In genomic region chr2:100924122-100924519, GRCh38 we compare ENCODE assay signal across 8 cellular contexts.
DNase-seq lines count a peak whose midpoint lies in the region; ATAC-seq and TF ChIP-seq lines count a peak whose summit lies in the region.

No MANE protein-coding gene starts in this region.

- CTCF ChIA-PET in RWPE1 (lab: Yijun Ruan, JAX) (interaction anchor here (0.6 kb wide), 1 partner anchor 150 kb away, joined by 4 read pairs; no protein-coding TSS in a partner anchor), Calu3 (lab: Charles Lee) (no interaction called here)

- H3K79me2 ChIP-seq in OCI-LY3 (ENCODE audit: low read length): no peaks in the 10 kb centered on the region

- H3K36me3 Mint-ChIP-seq in progenitor cell of endocrine pancreas (ENCODE audit: insufficient read depth): no peaks in the 10 kb centered on the region
- H3K36me3 Mint-ChIP-seq in Calu3 (ENCODE audit: insufficient read depth, unreplicated experiment): peaks cover 40% of the 10 kb centered on the region

- H3K4me3 Mint-ChIP-seq in progenitor cell of endocrine pancreas (ENCODE audit: low read depth) (no peak overlapping the region), Calu3 (ENCODE audit: low read depth, unreplicated experiment) (no peak overlapping the region)

- BruUV-seq in Calu3 (replicated peaks; lab: Mats Ljungman, UMichigan): no TSS peak

- H3K4me1 Mint-ChIP-seq in progenitor cell of endocrine pancreas (ENCODE audit: low read depth) (peaks cover 2% of the 10 kb centered on the region), Calu3 (ENCODE audit: low read depth, unreplicated experiment) (no peaks in the 10 kb centered on the region)

- H3K27ac Mint-ChIP-seq in progenitor cell of endocrine pancreas: no peak overlapping the region
- no peak overlapping the region for H3K27ac Mint-ChIP-seq in Calu3 (ENCODE audit: unreplicated experiment)

- no peak overlapping the region for H3K27ac ChIP-seq in OCI-LY3 (ENCODE audit: low read length)
- peak overlapping the region; percentile 62 for H3K27ac ChIP-seq in rectal smooth muscle tissue (ENCODE audit: low read depth, low read length)
- H3K27ac ChIP-seq in RWPE1: no peak overlapping the region

- H3K9me3 ChIP-seq in OCI-LY3 (ENCODE audit: insufficient read depth, low read length): no peaks in the 10 kb centered on the region

- H3K9ac ChIP-seq in OCI-LY3 (ENCODE audit: low read length): peak overlapping the region; percentile 13; the same call in 1 of the 2 replicates
- no peak overlapping the region for H3K9ac ChIP-seq in rectal smooth muscle tissue (ENCODE audit: low read length)

- H3K36me3 ChIP-seq in OCI-LY3 (replicated peaks; ENCODE audit: low read depth, low read length) (no peaks in the 10 kb centered on the region), rectal smooth muscle tissue (ENCODE audit: control insufficient read depth, insufficient read depth, low read length) (no peaks in the 10 kb centered on the region)

- POLR2A ChIA-PET in RWPE1 (lab: Yijun Ruan, JAX; ENCODE audit: low non-redundant PET): no interaction called here

- H3K27me3 ChIP-seq in OCI-LY3 (ENCODE audit: low read depth, low read length): peaks cover 13% of the 10 kb centered on the region; the same call in 1 of the 2 replicates
- no peaks in the 10 kb centered on the region for H3K27me3 ChIP-seq in rectal smooth muscle tissue (ENCODE audit: control insufficient read depth, insufficient read depth, low read length)

- H3K4me2 ChIP-seq in OCI-LY3 (ENCODE audit: low read length): peak overlapping the region; percentile 80

- TF ChIP-seq CTCF in OCI-LY3 (IDR thresholded peaks at IDR 0.05; ENCODE audit: low read depth, low read length) (no peak), epithelial cell of proximal tubule (conservative IDR thresholded peaks at IDR 0.05; ENCODE audit: low read depth, low read length) (no peak), RWPE1 (conservative IDR thresholded peaks at IDR 0.05; ENCODE audit: low read depth) (no peak), progenitor cell of endocrine pancreas (IDR thresholded peaks at IDR 0.05; ENCODE audit: unreplicated experiment) (no peak), Calu3 (IDR thresholded peaks at IDR 0.05; ENCODE audit: unreplicated experiment) (no peak)

- DNase-seq in epithelial cell of proximal tubule (ENCODE audit: low read depth) (no peak), RWPE1 (ENCODE audit: low spot score) (no peak), progenitor cell of endocrine pancreas (ENCODE audit: low spot score, unreplicated experiment) (no peak), NCI-H1694 (lab: John Stamatoyannopoulos, UW) (no peak), Calu3 (no peak)

- H3K4me3 ChIP-seq in OCI-LY3 (ENCODE audit: low read length) (peak overlapping the region; percentile 72), epithelial cell of proximal tubule (ENCODE audit: low read depth, low read length) (peak overlapping the region; percentile 30), rectal smooth muscle tissue (ENCODE audit: low read length) (peak overlapping the region; percentile 44)

- peaks cover 7% of the 10 kb centered on the region for H3K27me3 Mint-ChIP-seq in progenitor cell of endocrine pancreas
- no peaks in the 10 kb centered on the region for H3K27me3 Mint-ChIP-seq in Calu3 (ENCODE audit: unreplicated experiment)

- intact Hi-C loops in Calu3 (cut with micrococcal nuclease; ENCODE audit: unreplicated experiment): no loop called here

- no peaks in the 10 kb centered on the region for H4K20me1 ChIP-seq in OCI-LY3 (ENCODE audit: insufficient read depth, low read length)

- peaks cover 9% of the 10 kb centered on the region; the same call in 1 of the 2 replicates for H3K4me1 ChIP-seq in OCI-LY3 (ENCODE audit: low read length)
- peaks cover 3% of the 10 kb centered on the region for H3K4me1 ChIP-seq in rectal smooth muscle tissue (ENCODE audit: control insufficient read depth, insufficient read depth, low read length)

- H3K9me3 Mint-ChIP-seq in progenitor cell of endocrine pancreas (ENCODE audit: low read depth) (no peaks in the 10 kb centered on the region), Calu3 (ENCODE audit: low read depth, unreplicated experiment) (no peaks in the 10 kb centered on the region)

- peak; percentile 9 for ATAC-seq in GM18861 (IDR thresholded peaks at IDR 0.05; ENCODE audit: unreplicated experiment)

- peak overlapping the region; percentile 96 for H2AFZ ChIP-seq in OCI-LY3 (ENCODE audit: low read depth, low read length)
